In the genomic region with DNA sequence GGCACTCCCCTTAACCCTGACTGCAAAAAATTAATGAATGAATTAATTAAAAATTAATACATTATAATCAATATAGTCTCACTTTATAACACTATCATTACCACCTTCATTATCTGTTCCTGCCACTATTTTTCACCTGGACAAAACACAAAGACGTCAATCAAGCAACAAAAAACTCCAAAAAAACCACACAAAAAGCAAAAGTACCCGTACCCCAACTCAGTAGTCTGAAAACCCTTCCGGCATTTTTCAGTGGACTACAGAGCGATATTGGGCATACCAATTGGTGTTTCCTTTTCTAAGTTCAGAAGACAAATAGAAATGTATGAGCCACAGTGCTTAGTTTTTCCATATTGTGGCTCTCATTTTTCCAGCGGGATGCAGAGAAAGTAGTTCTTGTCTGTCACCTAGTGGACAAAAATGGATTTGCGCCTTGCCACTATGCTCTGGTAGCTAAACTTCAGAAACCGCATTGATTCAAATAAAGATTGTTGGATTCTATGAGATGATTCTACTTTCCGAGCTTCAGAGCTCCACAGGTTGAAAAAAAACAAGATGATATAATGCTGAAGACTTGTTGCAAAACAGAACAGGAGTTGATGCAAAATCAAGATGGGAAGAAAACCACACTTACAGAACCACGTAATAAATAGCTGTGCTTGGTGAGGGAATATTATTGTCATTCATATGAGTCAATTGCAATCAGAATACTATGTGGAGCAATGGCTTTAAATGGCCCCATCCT, we compare ENCODE assay signal across 8 cellular contexts. TPM values are rescaled to one million over a fixed set of nuclear protein-coding genes. Genes with fewer than 3 reads are reported as not detected.
DNase-seq lines count a peak whose midpoint lies in the region; ATAC-seq, FAIRE-seq and TF ChIP-seq lines count a peak whose summit lies in the region.

No MANE protein-coding gene starts in this region.

- H3K27me3 ChIP-seq in iPS DF 6.9 (ENCODE audit: control insufficient read depth, insufficient read depth, low read length) = no peaks in the 10 kb centered on the region
- H3K27me3 ChIP-seq in smooth muscle cell (ENCODE audit: low read depth) = no peaks in the 10 kb centered on the region

- no peak for ATAC-seq in HG02870 (IDR thresholded peaks at IDR 0.05; ENCODE audit: unreplicated experiment)

- no peak for TF ChIP-seq POLR2A in H54 (IDR thresholded peaks at IDR 0.05; ENCODE audit: low read depth, low read length)

- peaks cover 31% of the 10 kb centered on the region for H3F3A ChIP-seq in smooth muscle cell (ENCODE audit: low read depth)

- H3K27ac ChIP-seq in iPS DF 6.9 (ENCODE audit: low read length) (no peak overlapping the region), smooth muscle cell (ENCODE audit: low read depth) (peak overlapping the region; percentile 10)

- H3K9me3 ChIP-seq in iPS DF 6.9 (ENCODE audit: control insufficient read depth, insufficient read depth, low read length) (no peaks in the 10 kb centered on the region), smooth muscle cell (replicated peaks; ENCODE audit: low read depth) (no peaks in the 10 kb centered on the region)

- H3K4me1 ChIP-seq in iPS DF 6.9 (ENCODE audit: control insufficient read depth, insufficient read depth, low read length) (no peaks in the 10 kb centered on the region), smooth muscle cell (ENCODE audit: low read depth) (no peaks in the 10 kb centered on the region)

- FAIRE-seq in H54 (lab: Jason Lieb, UNC) = peak; percentile 57

- no CpG with 5 or more reads among the region's 9 CpGs for WGBS in iPS DF 6.9 (ENCODE audit: insufficient coverage, insufficient read length)
- 25% methylated on average over 9 of the region's 9 CpGs for WGBS in smooth muscle cell (ENCODE audit: low lambda C conversion rate)

- H4K20me1 ChIP-seq in smooth muscle cell (ENCODE audit: low read depth) = no peaks in the 10 kb centered on the region

- H3K79me2 ChIP-seq in smooth muscle cell (ENCODE audit: low read depth) = peaks cover 4% of the 10 kb centered on the region

- H3K9ac ChIP-seq in smooth muscle cell (ENCODE audit: low read depth) = no peak overlapping the region

- H3K36me3 ChIP-seq in iPS DF 6.9 (ENCODE audit: control insufficient read depth, insufficient read depth, low read length) (no peaks in the 10 kb centered on the region), smooth muscle cell (ENCODE audit: low read depth) (no peaks in the 10 kb centered on the region)

- DNase-seq in D341Med (ENCODE audit: low spot score) (peak; percentile 65), H54 (ENCODE audit: insufficient read length, low spot score) (no peak), NCI-H146 (lab: John Stamatoyannopoulos, UW) (peak; percentile 55), T1000 (lab: John Stamatoyannopoulos, UW) (peak; percentile 39), astrocyte of the spinal cord (ENCODE audit: low read depth, low spot score) (peak; percentile 89), iPS DF 6.9 (ENCODE audit: low read depth, low spot score) (peak; percentile 77), smooth muscle cell (lab: John Stamatoyannopoulos, UW; ENCODE audit: unreplicated experiment) (no peak)

- in situ Hi-C loops in astrocyte of the spinal cord (cut with HindIII; ENCODE audit: low sequenced_read_pairs) = no loop called here

- H3K4me2 ChIP-seq in smooth muscle cell = peak overlapping the region; percentile 63

- H3K4me3 ChIP-seq in astrocyte of the spinal cord (ENCODE audit: low read depth, low read length) = no peak overlapping the region
- H3K4me3 ChIP-seq in iPS DF 6.9 (ENCODE audit: low read length) = no peak overlapping the region
- no peak overlapping the region for H3K4me3 ChIP-seq in smooth muscle cell

- TF ChIP-seq CTCF in astrocyte of the spinal cord (IDR thresholded peaks at IDR 0.05; ENCODE audit: low read depth, low read length) = peak; percentile 98
- peak; percentile 98 for TF ChIP-seq CTCF in smooth muscle cell (IDR thresholded peaks at IDR 0.05; ENCODE audit: borderline replicate concordance, insufficient read depth, poor library complexity, severe bottlenecking)

- no peak overlapping the region for H2AFZ ChIP-seq in smooth muscle cell (ENCODE audit: low read depth)

RNA-seq across cellular contexts. Expression of gene ITGB1, which starts 50.6 kb away (rescaled TPM):
- 2,267 and 2,867 TPM in 2 replicates for total RNA-seq in smooth muscle cell
- polyA plus RNA-seq in smooth muscle cell = 674 and 859 TPM in 2 replicates

Comparison
In these comparisons a context has a peak if more than half of its experiments do, and no peak if none do; other contexts are left out.
1. DNase-seq: peak in D341Med (single experiment), NCI-H146 (single experiment), T1000 (single experiment), astrocyte of the spinal cord (single experiment) and iPS DF 6.9 (single experiment); none in H54 (single experiment) and smooth muscle cell (single experiment).